ENCODE assay signal across 1 cellular context in genomic region chr2:38642373-38643017, GRCh38. TPM values are rescaled to one million over a fixed set of nuclear protein-coding genes. Genes with fewer than 3 reads are reported as not detected.
"Had no signal": no experiment of that assay in that cellular context is flagged by ENCODE, and none has a peak within 500 bp of the region (broad histone marks: within the 10 kb centered on the region; RNA-seq: fewer than 3 reads in every experiment).

No MANE protein-coding gene starts in this region.

RNA-seq across cellular contexts. Expression of gene GALM, which starts 23.4 kb away (rescaled TPM):
- polyA plus RNA-seq: neural cell had no signal
